Comparison of ENCODE assay signal across 8 cellular contexts in the genomic region with DNA sequence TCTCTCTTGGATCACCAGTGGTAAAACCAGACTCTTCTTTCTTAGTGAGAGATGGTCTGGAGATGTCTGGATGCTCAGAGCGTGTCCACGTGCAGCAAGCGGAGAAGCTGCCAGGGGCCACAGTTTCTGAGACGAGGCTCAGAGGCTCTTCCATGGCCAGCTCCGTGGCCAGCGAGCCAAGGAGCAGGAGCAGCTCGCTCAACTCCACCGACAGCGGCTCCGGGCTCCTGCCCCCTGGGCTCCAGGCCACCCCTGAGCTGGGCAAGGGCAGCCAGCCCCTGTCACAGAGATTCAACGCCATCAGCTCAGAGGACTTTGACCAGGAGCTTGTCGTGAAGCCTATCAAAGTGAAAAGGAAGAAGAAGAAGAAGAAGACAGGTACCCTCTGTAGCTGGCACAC.
"Had no signal": no experiment of that assay in that cellular context is flagged by ENCODE, and none has a peak within 500 bp of the region (broad histone marks: within the 10 kb centered on the region; RNA-seq: fewer than 3 reads in every experiment).

No MANE protein-coding gene starts in this region.

- H3K4me3 ChIP-seq: GM23248, HAP-1, K562 had no signal

- DNase-seq: GM23248, GOT3, H7, HFFc6, IMR-90 had no signal

- H3K4me1 ChIP-seq: HAP-1 had no signal

- H3K4me3 Mint-ChIP-seq: HFFc6 had no signal

- ATAC-seq: HCT116, K562 had no signal

- H3K9me3 ChIP-seq: HAP-1 had no signal

- H3K27ac ChIP-seq: GM23248 had no signal

- H3K9me3 Mint-ChIP-seq: HFFc6 had no signal

- H3K27ac Mint-ChIP-seq: HFFc6 had no signal

- H3K36me3 ChIP-seq: HAP-1 had no signal
